8 cellular contexts compared by ENCODE assay signal in genomic region chr22:46148885-46149492, GRCh38. TPM values are rescaled to one million over a fixed set of nuclear protein-coding genes. Genes with fewer than 3 reads are reported as not detected.
DNase-seq lines count a peak whose midpoint lies in the region; ATAC-seq and TF ChIP-seq lines count a peak whose summit lies in the region.

No MANE protein-coding gene starts in this region.

- no peak for DNase-seq in activated naive CD4-positive, alpha-beta T cell treated with anti-CD3 and anti-CD28 coated beads, Interleukin-2, amount 10 ng/mL, durations not matched to agents 7 days and 5 days
- DNase-seq in activated naive CD4-positive, alpha-beta T cell treated with anti-CD3 and anti-CD28 coated beads, Interleukin-2, amount 50 U/mL, for 16 hours = no peak
- DNase-seq in mesendoderm = no peak
- peak; percentile 52 for DNase-seq in transverse colon
- no peak for DNase-seq in NCI-H748 treated with DMSO at 0.1 percent for 48 hours (lab: John Stamatoyannopoulos, UW)
- no peak for DNase-seq in NCI-H774 (lab: John Stamatoyannopoulos, UW)

- intact Hi-C loops in transverse colon (cut with DNase I; ENCODE audit: low total_unique reads) = no loop called here

- H3K9ac ChIP-seq in mesendoderm (ENCODE audit: low read length) = peak overlapping the region; percentile 57

- in situ Hi-C loops in transverse colon (cut with MboI; ENCODE audit: low pct_ligation_motif_present in 1 of 4, low pct_unique_long_range_greater_than_20kb in 1 of 4, low sequenced_read_pairs in 3 of 4) = loop anchor here in 1 of 4 donors (10.0 kb wide), 1 partner anchor 146 kb away; the partner anchor contains the start of gene GTSE1

- no peak overlapping the region for H3K27ac Mint-ChIP-seq in activated naive CD4-positive, alpha-beta T cell treated with anti-CD3 and anti-CD28 coated beads, Interleukin-2, amount 10 ng/mL, durations not matched to agents 7 days and 5 days
- H3K27ac Mint-ChIP-seq in brain = peak overlapping the region in 3 of 5 experiments; percentile 35 to 57 (median 53)

- no peak overlapping the region for H4K5ac ChIP-seq in mesendoderm (ENCODE audit: low read length)

- H3K4me3 ChIP-seq in mesendoderm (ENCODE audit: low read length) = no peak overlapping the region
- peak overlapping the region; percentile 24 to 85 (median 75) for H3K4me3 ChIP-seq in transverse colon

- no peak for TF ChIP-seq CTCF in brain (conservative IDR thresholded peaks at IDR 0.05)
- TF ChIP-seq CTCF in transverse colon (IDR thresholded peaks at IDR 0.05) = no peak

- H3K23ac ChIP-seq in mesendoderm (ENCODE audit: low read length) = no peak overlapping the region

- H3K36me3 ChIP-seq in mesendoderm (ENCODE audit: control insufficient read depth, insufficient read depth, low read length) (no peaks in the 10 kb centered on the region), transverse colon (peaks cover 0 to 3% (median 0%) of the 10 kb centered on the region in 4 donors)

- H3K79me2 ChIP-seq in mesendoderm (ENCODE audit: control insufficient read depth, insufficient read depth, low read length) = no peaks in the 10 kb centered on the region

- WGBS in mesendoderm (ENCODE audit: extremely low coverage, insufficient coverage, low lambda C conversion rate) = no CpG with 5 or more reads among the region's 10 CpGs
- WGBS in transverse colon (ENCODE audit: low coverage in 1 of 2), 2 donors = 14 to 23% methylated on average over 2 to 10 of the region's 10 CpGs

- peaks cover 2% of the 10 kb centered on the region for H3K36me3 Mint-ChIP-seq in activated naive CD4-positive, alpha-beta T cell treated with anti-CD3 and anti-CD28 coated beads, Interleukin-2, amount 10 ng/mL, durations not matched to agents 7 days and 5 days
- peaks cover 11% of the 10 kb centered on the region for H3K36me3 Mint-ChIP-seq in brain

- H3K4ac ChIP-seq in mesendoderm (ENCODE audit: low read depth, low read length) = no peak overlapping the region

- peaks cover 17% of the 10 kb centered on the region for H3K4me1 Mint-ChIP-seq in activated naive CD4-positive, alpha-beta T cell treated with anti-CD3 and anti-CD28 coated beads, Interleukin-2, amount 10 ng/mL, durations not matched to agents 7 days and 5 days
- H3K4me1 Mint-ChIP-seq in brain = peaks cover 19% of the 10 kb centered on the region

- no peak for TF ChIP-seq EP300 in transverse colon (IDR thresholded peaks at IDR 0.05; ENCODE audit: low read depth)

- peak overlapping the region; percentile 67 for H3K4me3 Mint-ChIP-seq in activated naive CD4-positive, alpha-beta T cell treated with anti-CD3 and anti-CD28 coated beads, Interleukin-2, amount 10 ng/mL, durations not matched to agents 7 days and 5 days
- peak overlapping the region; percentile 70 to 87 (median 78) for H3K4me3 Mint-ChIP-seq in brain

- no peak for ATAC-seq in GM19467 (IDR thresholded peaks at IDR 0.05; ENCODE audit: unreplicated experiment)

- no peak overlapping the region for H4K8ac ChIP-seq in mesendoderm (ENCODE audit: low read depth, low read length)

- CTCF ChIA-PET in activated naive CD4-positive, alpha-beta T cell treated with anti-CD3 and anti-CD28 coated beads, Interleukin-2, amount 10 ng/mL, durations not matched to agents 7 days and 5 days (lab: Charles Lee) = no interaction called here

- H3K79me1 ChIP-seq in mesendoderm (ENCODE audit: low read length) = no peaks in the 10 kb centered on the region

- H3K27ac ChIP-seq in mesendoderm (ENCODE audit: low read depth, low read length) = no peak overlapping the region
- H3K27ac ChIP-seq in transverse colon = peak overlapping the region; percentile 88 to 96 (median 93)

- no peaks in the 10 kb centered on the region for H3K9me3 ChIP-seq in transverse colon

- no peak overlapping the region for H3K18ac ChIP-seq in mesendoderm (ENCODE audit: low read length)

- no peak overlapping the region for H3K4me2 ChIP-seq in mesendoderm (ENCODE audit: low read length)

- H2BK120ac ChIP-seq in mesendoderm (ENCODE audit: low read depth, low read length) = no peak overlapping the region

- TF ChIP-seq POLR2A in transverse colon (IDR thresholded peaks at IDR 0.05) = no peak

- H2BK15ac ChIP-seq in mesendoderm (replicated peaks; ENCODE audit: low read depth) = no peak overlapping the region

- H3K4me1 ChIP-seq in mesendoderm (ENCODE audit: control insufficient read depth, low read depth, low read length) (no peaks in the 10 kb centered on the region), transverse colon (peaks cover 13 to 43% (median 27%) of the 10 kb centered on the region in 4 donors)

- no peak overlapping the region for H2AK5ac ChIP-seq in mesendoderm (ENCODE audit: low read length)

- H3K27me3 ChIP-seq in mesendoderm (ENCODE audit: insufficient read depth, low read length, poor library complexity) = peaks cover 21% of the 10 kb centered on the region
- no peaks in the 10 kb centered on the region for H3K27me3 ChIP-seq in transverse colon

- H3K27me3 Mint-ChIP-seq in activated naive CD4-positive, alpha-beta T cell treated with anti-CD3 and anti-CD28 coated beads, Interleukin-2, amount 10 ng/mL, durations not matched to agents 7 days and 5 days = peaks cover 53% of the 10 kb centered on the region
- peaks cover 57% of the 10 kb centered on the region for H3K27me3 Mint-ChIP-seq in brain

- no peaks in the 10 kb centered on the region for H3K9me3 Mint-ChIP-seq in activated naive CD4-positive, alpha-beta T cell treated with anti-CD3 and anti-CD28 coated beads, Interleukin-2, amount 10 ng/mL, durations not matched to agents 7 days and 5 days
- H3K9me3 Mint-ChIP-seq in brain = peaks cover 0 to 10% (median 0%) of the 10 kb centered on the region in 5 experiments

- no peak overlapping the region for H3K56ac ChIP-seq in mesendoderm (ENCODE audit: low read length)

- no peak overlapping the region for H2BK5ac ChIP-seq in mesendoderm (ENCODE audit: low read length)

RNA-seq across cellular contexts. Expression of gene PPARA, which starts 1.3 kb away (rescaled TPM):
- polyA plus RNA-seq in brain (ENCODE audit: insufficient read depth, low read depth, low replicate concordance) = 8.4 TPM
- polyA plus RNA-seq in mesendoderm (2013, experiment 1 of 2) = 0.49 TPM
- 0.69 TPM for polyA plus RNA-seq in mesendoderm (2013, experiment 2 of 2)
- 10 to 100 TPM; 52.0 to 88.1 (median 74.7) TPM for total RNA-seq in transverse colon
